28 cellular contexts compared by ENCODE assay signal in genomic region chr22:24730864-24731263, GRCh38. TPM values are rescaled to one million over a fixed set of nuclear protein-coding genes. Genes with fewer than 3 reads are reported as not detected.
DNase-seq lines count a peak whose midpoint lies in the region; ATAC-seq and TF ChIP-seq lines count a peak whose summit lies in the region.
"Had no signal": no experiment of that assay in that cellular context is flagged by ENCODE, and none has a peak within 500 bp of the region (broad histone marks: within the 10 kb centered on the region; RNA-seq: fewer than 3 reads in every experiment).

No MANE protein-coding gene starts in this region.

- peak overlapping the region; percentile 71 for H3K27ac ChIP-seq in HUES48 (ENCODE audit: low read depth, low read length)
- H3K27ac ChIP-seq: ascending aorta, left ventricle myocardium inferior, sigmoid colon, stomach, tibial artery had no signal

- H3K27me3 Mint-ChIP-seq in WTC11 (ENCODE audit: low read depth): no peaks in the 10 kb centered on the region

- no peak overlapping the region for H3K4me3 ChIP-seq in HUES48 (ENCODE audit: low read depth, low read length)
- H3K4me3 ChIP-seq: ascending aorta, left ventricle myocardium inferior, sigmoid colon, stomach, tibial artery had no signal

- H3K27ac Mint-ChIP-seq in WTC11: peak overlapping the region; percentile 46; the same call in 1 of the 2 replicates
- H3K27ac Mint-ChIP-seq: activated B cell treated with CpG ODN at 0.5 μM for 24 hours; activated naive CD4-positive, alpha-beta T cell treated with anti-CD3 and anti-CD28 coated beads, Interleukin-2, amount 50 U/mL, for 72 hours; activated T-helper 17 cell treated with anti-CD3 and anti-CD28 coated beads, Interleukin-2, amount 50 U/mL, for 72 hours; dendritic cell treated with granulocyte-macrophage colony-stimulating factor and Interleukin-4, amounts not matched to agents 40 ng/mL and 50 ng/mL, for 4 days had no signal

- DNase-seq in WTC11 (ENCODE audit: low spot score): no peak
- peak; percentile 75 for DNase-seq in islet precursor cell
- DNase-seq in renal cortical epithelial cell (ENCODE audit: low read depth): peak; percentile 65
- no peak for DNase-seq in NOMO-1 treated with dmso at 0.1 percent for 144 hours (lab: John Stamatoyannopoulos, UW; ENCODE audit: unreplicated experiment)
- no peak for DNase-seq in NCI-H748 treated with DMSO at 0.1 percent for 48 hours (lab: John Stamatoyannopoulos, UW)
- no peak for DNase-seq in A172 (ENCODE audit: low spot score)
- no peak for DNase-seq in NAMALWA (ENCODE audit: low spot score)
- DNase-seq: activated B cell treated with CpG ODN at 0.5 μM for 24 hours; activated CD8-positive, alpha-beta memory T cell treated with anti-CD3 and anti-CD28 coated beads, Interleukin-2, amount 50 U/mL, for 48 hours; DMS 273 treated with DMSO at 0.1 percent for 48 hours; GDM1; left ventricle myocardium inferior; NCI-H1105; NCI-H1930; sigmoid colon; stomach; T1000; tibial artery had no signal

- no peaks in the 10 kb centered on the region for H3K36me3 ChIP-seq in HUES48 (ENCODE audit: control insufficient read depth, insufficient read depth, low read length)
- H3K36me3 ChIP-seq: ascending aorta, left ventricle myocardium inferior, sigmoid colon, stomach, tibial artery had no signal

- no peaks in the 10 kb centered on the region for H3K27me3 ChIP-seq in HUES48 (ENCODE audit: control insufficient read depth, insufficient read depth, low read length)
- H3K27me3 ChIP-seq: ascending aorta, sigmoid colon had no signal

- ATAC-seq in WTC11: no peak
- ATAC-seq: activated naive CD4-positive, alpha-beta T cell treated with anti-CD3 and anti-CD28 coated beads, Interleukin-2, amount 50 U/mL, for 72 hours; activated T-helper 17 cell treated with anti-CD3 and anti-CD28 coated beads, Interleukin-2, amount 50 U/mL, for 72 hours; Right ventricle myocardium inferior had no signal

- no peak overlapping the region for H3K4me3 Mint-ChIP-seq in WTC11
- H3K4me3 Mint-ChIP-seq: activated B cell treated with CpG ODN at 0.5 μM for 24 hours; activated T-helper 17 cell treated with anti-CD3 and anti-CD28 coated beads, Interleukin-2, amount 50 U/mL, for 72 hours; dendritic cell treated with granulocyte-macrophage colony-stimulating factor and Interleukin-4, amounts not matched to agents 40 ng/mL and 50 ng/mL, for 4 days had no signal

- peaks cover 26% of the 10 kb centered on the region for H3K4me1 ChIP-seq in HUES48 (ENCODE audit: control insufficient read depth, insufficient read depth, low read length)

- TF ChIP-seq CTCF in WTC11 (IDR thresholded peaks at IDR 0.05): no peak

- no peaks in the 10 kb centered on the region for H3K36me3 Mint-ChIP-seq in WTC11
- H3K36me3 Mint-ChIP-seq: activated naive CD4-positive, alpha-beta T cell treated with anti-CD3 and anti-CD28 coated beads, Interleukin-2, amount 50 U/mL, for 72 hours had no signal

- H3K9me3 ChIP-seq in HUES48 (ENCODE audit: control insufficient read depth, insufficient read depth, low read length): no peaks in the 10 kb centered on the region
- H3K9me3 ChIP-seq: ascending aorta, left ventricle myocardium inferior, sigmoid colon, stomach, tibial artery had no signal

- POLR2A ChIA-PET in WTC11 (lab: Charles Lee): no interaction called here

- H3K9ac ChIP-seq in HUES48 (ENCODE audit: low read depth, low read length): no peak overlapping the region

- H3K4me1 Mint-ChIP-seq in WTC11: peaks cover 47% of the 10 kb centered on the region
- H3K4me1 Mint-ChIP-seq: activated B cell treated with CpG ODN at 0.5 μM for 24 hours; activated T-helper 17 cell treated with anti-CD3 and anti-CD28 coated beads, Interleukin-2, amount 50 U/mL, for 72 hours had no signal

- no peaks in the 10 kb centered on the region for H3K9me3 Mint-ChIP-seq in WTC11
- H3K9me3 Mint-ChIP-seq: activated B cell treated with CpG ODN at 0.5 μM for 24 hours; activated naive CD4-positive, alpha-beta T cell treated with anti-CD3 and anti-CD28 coated beads, Interleukin-2, amount 50 U/mL, for 72 hours; activated T-helper 17 cell treated with anti-CD3 and anti-CD28 coated beads, Interleukin-2, amount 50 U/mL, for 72 hours; dendritic cell treated with granulocyte-macrophage colony-stimulating factor and Interleukin-4, amounts not matched to agents 40 ng/mL and 50 ng/mL, for 4 days had no signal

- CTCF ChIA-PET in WTC11 (lab: Charles Lee): interaction anchor here (0.9 to 1.9 kb wide), 2 partner anchors 24 to 42 kb away, joined by 4 to 9 read pairs; no protein-coding TSS in a partner anchor

TF ChIP-seq in WTC11, 78 proteins besides CTCF, POLR2A, EP300 and RAD21:
- no peak for TF ChIP-seq ZNF281 (CRISPR knock-in tag; IDR thresholded peaks at IDR 0.05)
- no peak for TF ChIP-seq HMGXB4 (CRISPR knock-in tag; IDR thresholded peaks at IDR 0.05)
- no peak for TF ChIP-seq ZNF138 (CRISPR knock-in tag; conservative IDR thresholded peaks at IDR 0.05)
- TF ChIP-seq ARID4B (CRISPR knock-in tag; IDR thresholded peaks at IDR 0.05; ENCODE audit: borderline replicate concordance): no peak
- 0 out of 2 replicates have a peak, but pooled peaks have one; percentile 13 for TF ChIP-seq ZNF423 (CRISPR knock-in tag; IDR thresholded peaks at IDR 0.05)

RNA-seq across cellular contexts. Expression of gene PIWIL3, which starts 43.7 kb away (rescaled TPM):
- total RNA-seq in WTC11 (2021): 0.18 to 0.55 TPM (median 0.32 TPM) in 3 replicates
- total RNA-seq in renal cortical epithelial cell: not detected in 2 replicates
- total RNA-seq in A172 (2014; rRNA removed; shearing (Covaris generic)): not detected in 2 replicates
- total RNA-seq: activated B cell treated with CpG ODN at 0.5 μM for 24 hours; activated naive CD4-positive, alpha-beta T cell treated with anti-CD3 and anti-CD28 coated beads, Interleukin-2, amount 50 U/mL, for 72 hours; activated T-helper 17 cell treated with anti-CD3 and anti-CD28 coated beads, Interleukin-2, amount 50 U/mL, for 72 hours; ascending aorta; cardiac septum; fibroblast of lung; H4; left ventricle myocardium inferior; mucosa of gallbladder; Right ventricle myocardium inferior; sigmoid colon; stomach had no signal

Comparison
In these comparisons a context has a peak if more than half of its experiments do, and no peak if none do; other contexts are left out.
1. DNase-seq: peak in islet precursor cell (single experiment) and renal cortical epithelial cell (single experiment); none in WTC11 (single experiment), NOMO-1 treated with dmso at 0.1 percent for 144 hours (single experiment), NCI-H748 treated with DMSO at 0.1 percent for 48 hours (single experiment), A172 (single experiment) and NAMALWA (single experiment).